In genomic region chr2:112004246-112004645, GRCh38 we compare ENCODE assay signal across 8 cellular contexts. TPM values are rescaled to one million over a fixed set of nuclear protein-coding genes. Genes with fewer than 3 reads are reported as not detected.
DNase-seq lines count a peak whose midpoint lies in the region; ATAC-seq and TF ChIP-seq lines count a peak whose summit lies in the region.

No MANE protein-coding gene starts in this region.

- H3K9me3 ChIP-seq in colonic mucosa, result no peaks in the 10 kb centered on the region

- no peak overlapping the region for H3K9ac ChIP-seq in colonic mucosa (ENCODE audit: low read depth in 2 of 2, low read length in 2 of 2)

- no peaks in the 10 kb centered on the region for H3K36me3 ChIP-seq in colonic mucosa

- H3K4me3 ChIP-seq in colonic mucosa, result no peak overlapping the region

- no peak overlapping the region for H3K27ac ChIP-seq in colonic mucosa

- DNase-seq in GF-D8 (lab: John Stamatoyannopoulos, UW) (peak; percentile 91), UCSD-AML1 (lab: John Stamatoyannopoulos, UW; ENCODE audit: unreplicated experiment) (peak; percentile 75), medulla oblongata (ENCODE audit: extremely low spot score) (peak; percentile 86), HK-2 (ENCODE audit: unreplicated experiment) (no peak), LoVo (ENCODE audit: low spot score) (no peak), colonic mucosa (no peak), dedifferentiated amniotic fluid mesenchymal stem cell (ENCODE audit: extremely low spot score) (no peak)

- ATAC-seq in HG02885 (IDR thresholded peaks at IDR 0.05; ENCODE audit: poor library complexity, unreplicated experiment), result peak; percentile 63

- no peaks in the 10 kb centered on the region for H3K4me1 ChIP-seq in colonic mucosa

- intact Hi-C loops in colonic mucosa (cut with DNase I), result no loop called here

- H3K27me3 ChIP-seq in colonic mucosa, result no peaks in the 10 kb centered on the region

- no peak for TF ChIP-seq CTCF in colonic mucosa (IDR thresholded peaks at IDR 0.05)

RNA-seq across cellular contexts. Expression of gene TMEM87B, which starts 50.8 kb away (rescaled TPM):
- 10 to 100 TPM; 56.7 to 71.2 TPM for total RNA-seq in colonic mucosa

Comparison
In these comparisons a context has a peak if more than half of its experiments do, and no peak if none do; other contexts are left out.
1. DNase-seq: peak in GF-D8 (single experiment), UCSD-AML1 (single experiment) and medulla oblongata (single experiment); none in HK-2 (single experiment), LoVo (single experiment), colonic mucosa (single experiment) and dedifferentiated amniotic fluid mesenchymal stem cell (single experiment).